Comparison of ENCODE assay signal across 27 cellular contexts in the genomic region with DNA sequence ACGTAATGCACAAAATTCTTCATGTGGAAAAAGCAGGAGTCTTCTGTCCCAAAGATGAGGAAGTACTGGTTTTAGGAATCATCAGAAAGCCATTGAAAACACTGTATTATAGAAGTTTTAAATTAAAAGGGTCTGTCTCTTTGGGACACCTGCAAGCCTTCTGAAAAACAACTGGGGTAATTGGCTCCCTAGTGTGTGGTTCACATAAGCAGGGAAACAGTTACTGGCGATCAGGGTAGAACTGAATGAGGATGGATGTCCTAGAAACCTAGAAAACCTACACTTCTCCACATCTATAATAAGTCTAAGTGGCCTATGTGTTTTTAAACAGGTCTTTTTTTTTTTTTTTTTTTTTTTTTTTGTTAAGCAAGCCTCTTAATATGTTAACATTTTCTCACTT.
"Had no signal": no experiment of that assay in that cellular context is flagged by ENCODE, and none has a peak within 500 bp of the region (broad histone marks: within the 10 kb centered on the region; RNA-seq: fewer than 3 reads in every experiment).

No MANE protein-coding gene starts in this region.

- H3K4me1 ChIP-seq: esophagus squamous epithelium, heart right ventricle, parathyroid adenoma, right lobe of liver, transverse colon, upper lobe of right lung, uterus had no signal

- H3K36me3 ChIP-seq: esophagus squamous epithelium, heart right ventricle, right lobe of liver, transverse colon, upper lobe of right lung, uterus had no signal

- H3K4me1 Mint-ChIP-seq: memory B cell; naive B cell; neural crest cell; stimulated activated naive B cell treated with anti-CD40 and anti-IgM and Interleukin-4, amounts not matched to agents 10 μg/mL and 1 μg/mL and 100 μg/mL, for 72 hours had no signal

- DNase-seq: cortex of kidney; effector memory CD8-positive, alpha-beta T cell; erythroblast; esophagus squamous epithelium; foreskin melanocyte; glutamatergic neuron; heart right ventricle; hippocampal formation; kidney; mucosa of descending colon; naive B cell; right lobe of liver; small intestine; stimulated activated CD4-positive, alpha-beta T cell treated with anti-CD3 and anti-CD28 coated beads, Interleukin-15, amount 100 ng/mL, for 24 hours; stimulated activated CD4-positive, alpha-beta T cell treated with anti-CD3 and anti-CD28 coated beads, Interleukin-2, amount 100 ng/mL, for 48 hours; stimulated activated naive B cell treated with anti-CD40 and anti-IgM and Interleukin-4, amounts not matched to agents 10 μg/mL and 1 μg/mL and 100 μg/mL, for 72 hours; transverse colon; upper lobe of right lung; uterus had no signal

- H2AFZ ChIP-seq: parathyroid adenoma had no signal

- H3K9me3 Mint-ChIP-seq: neural crest cell; stimulated activated naive CD8-positive, alpha-beta T cell treated with anti-CD3 and anti-CD28 coated beads, Interleukin-15, Interleukin-2, amounts not matched to agents 100 ng/mL and 50 ng/mL, for 24 hours had no signal

- H3K79me2 ChIP-seq: parathyroid adenoma had no signal

- H3K27ac ChIP-seq: esophagus squamous epithelium, heart right ventricle, parathyroid adenoma, right lobe of liver, transverse colon, upper lobe of right lung, uterus had no signal

- H3K27me3 ChIP-seq: esophagus squamous epithelium, heart right ventricle, right lobe of liver, transverse colon, upper lobe of right lung, uterus had no signal

- H3K36me3 Mint-ChIP-seq: memory B cell; naive B cell; natural killer cell treated with Interleukin-12 subunit alpha and Interleukin-12 subunit beta and Interleukin-15 and Interleukin-18, amount 100 ng/mL, for 72 hours; stimulated activated naive B cell treated with anti-CD40 and anti-IgM and Interleukin-4, amounts not matched to agents 10 μg/mL and 1 μg/mL and 100 μg/mL, for 72 hours had no signal

- ATAC-seq: effector memory CD8-positive, alpha-beta T cell; heart right ventricle; left lobe of liver; mucosa of descending colon; natural killer cell treated with Interleukin-12 subunit alpha and Interleukin-12 subunit beta and Interleukin-15 and Interleukin-18, amount 100 ng/mL, for 72 hours; right lobe of liver; stimulated activated naive B cell treated with anti-CD40 and anti-IgM and Interleukin-4, amounts not matched to agents 10 μg/mL and 1 μg/mL and 100 μg/mL, for 72 hours; upper lobe of right lung had no signal

- H3K4me3 ChIP-seq: esophagus squamous epithelium, heart right ventricle, lung, mucosa of descending colon, right lobe of liver, transverse colon, upper lobe of right lung, uterus had no signal

- H3K27ac Mint-ChIP-seq: effector memory CD8-positive, alpha-beta T cell; memory B cell; naive B cell; natural killer cell treated with Interleukin-12 subunit alpha and Interleukin-12 subunit beta and Interleukin-15 and Interleukin-18, amount 100 ng/mL, for 72 hours; progenitor cell of endocrine pancreas; stimulated activated naive B cell treated with anti-CD40 and anti-IgM and Interleukin-4, amounts not matched to agents 10 μg/mL and 1 μg/mL and 100 μg/mL, for 72 hours; stimulated activated naive CD8-positive, alpha-beta T cell treated with anti-CD3 and anti-CD28 coated beads, Interleukin-15, Interleukin-2, amounts not matched to agents 100 ng/mL and 50 ng/mL, for 24 hours had no signal

- H3K4me3 Mint-ChIP-seq: effector memory CD8-positive, alpha-beta T cell; memory B cell; naive B cell; natural killer cell treated with Interleukin-12 subunit alpha and Interleukin-12 subunit beta and Interleukin-15 and Interleukin-18, amount 100 ng/mL, for 72 hours; neural crest cell; stimulated activated naive B cell treated with anti-CD40 and anti-IgM and Interleukin-4, amounts not matched to agents 10 μg/mL and 1 μg/mL and 100 μg/mL, for 72 hours; stimulated activated naive CD8-positive, alpha-beta T cell treated with anti-CD3 and anti-CD28 coated beads, Interleukin-15, Interleukin-2, amounts not matched to agents 100 ng/mL and 50 ng/mL, for 24 hours had no signal

- H3K9ac ChIP-seq: parathyroid adenoma had no signal

- H3K27me3 Mint-ChIP-seq: effector memory CD8-positive, alpha-beta T cell; memory B cell; naive B cell; natural killer cell treated with Interleukin-12 subunit alpha and Interleukin-12 subunit beta and Interleukin-15 and Interleukin-18, amount 100 ng/mL, for 72 hours; progenitor cell of endocrine pancreas; stimulated activated naive B cell treated with anti-CD40 and anti-IgM and Interleukin-4, amounts not matched to agents 10 μg/mL and 1 μg/mL and 100 μg/mL, for 72 hours; stimulated activated naive CD8-positive, alpha-beta T cell treated with anti-CD3 and anti-CD28 coated beads, Interleukin-15, Interleukin-2, amounts not matched to agents 100 ng/mL and 50 ng/mL, for 24 hours had no signal

- H3K9me3 ChIP-seq: esophagus squamous epithelium, mucosa of descending colon, right lobe of liver, transverse colon, upper lobe of right lung, uterus had no signal
